ENCODE assay signal across 13 cellular contexts in the genomic region with DNA sequence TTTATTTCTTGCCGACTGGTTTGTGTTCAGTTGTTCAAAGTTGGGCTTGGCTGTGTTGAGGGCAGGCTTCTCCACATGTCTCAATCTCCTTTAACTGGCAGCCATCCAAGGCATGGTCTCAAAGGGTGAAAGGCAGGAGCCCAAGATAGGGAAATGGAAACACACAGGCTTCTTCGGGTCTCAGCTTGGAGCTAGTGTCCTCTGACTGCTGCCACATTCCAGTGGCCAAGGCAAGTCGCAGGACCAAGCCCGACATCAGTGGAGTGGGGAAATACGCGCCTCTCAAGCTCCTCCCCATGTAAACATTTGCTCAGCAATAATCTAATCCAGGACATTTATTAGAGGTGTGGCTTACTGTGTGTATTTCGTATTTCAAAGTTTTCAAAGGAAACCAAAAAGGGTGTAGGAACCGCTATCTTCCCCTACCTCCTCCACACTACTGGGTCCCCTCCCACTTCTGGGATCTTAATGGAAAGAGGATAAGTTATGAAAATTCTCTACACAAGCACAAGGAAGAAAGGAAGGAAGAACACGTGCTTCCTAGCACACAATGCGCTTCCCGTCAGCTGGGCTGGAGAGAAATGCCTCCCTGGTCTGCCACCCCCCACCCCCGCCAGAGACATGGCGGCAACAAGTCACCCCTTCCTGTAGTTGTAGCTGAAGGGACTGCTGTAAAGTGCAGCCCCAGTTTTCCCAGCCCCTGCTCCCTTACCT.
DNase-seq lines count a peak whose midpoint lies in the region; ATAC-seq and TF ChIP-seq lines count a peak whose summit lies in the region.
"Had no signal": no experiment of that assay in that cellular context is flagged by ENCODE, and none has a peak within 500 bp of the region (broad histone marks: within the 10 kb centered on the region; RNA-seq: fewer than 3 reads in every experiment).

No MANE protein-coding gene starts in this region.

- H3K9me3 ChIP-seq in gastroesophageal sphincter, result peaks cover 0 to 6% (median 0%) of the 10 kb centered on the region in 3 donors
- no peaks in the 10 kb centered on the region for H3K9me3 ChIP-seq in WERI-Rb-1 (ENCODE audit: severe bottlenecking)
- no peaks in the 10 kb centered on the region for H3K9me3 ChIP-seq in HAP-1

- peak overlapping the region in 3 of 4 donors; percentile 8 to 52 (median 10) for H3K27ac ChIP-seq in gastroesophageal sphincter
- no peak overlapping the region for H3K27ac ChIP-seq in WERI-Rb-1

- no peak for TF ChIP-seq CTCF in gastroesophageal sphincter (IDR thresholded peaks at IDR 0.05)
- no peak for TF ChIP-seq CTCF in WERI-Rb-1 (IDR thresholded peaks at IDR 0.05; ENCODE audit: low read depth, low read length)

- TF ChIP-seq EP300 in gastroesophageal sphincter (IDR thresholded peaks at IDR 0.05), result no peak

- DNase-seq in EH (ENCODE audit: low read depth), result peak; percentile 27
- DNase-seq in NCI-H774 (lab: John Stamatoyannopoulos, UW), result peak; percentile 70
- DNase-seq in sciatic nerve (ENCODE audit: low spot score), result no peak
- no peak for DNase-seq in WERI-Rb-1
- no peak for DNase-seq in cortex of kidney (lab: John Stamatoyannopoulos, UW)
- no peak for DNase-seq in HAP-1 (ENCODE audit: low spot score in 2 of 2)
- DNase-seq: activated CD4-positive, CD25-positive, alpha-beta regulatory T cell treated with anti-CD3 and anti-CD28 coated beads, Interleukin-2, amount 50 U/mL, for 72 hours; foreskin melanocyte; NCI-H187 treated with DMSO at 0.1 percent for 48 hours; SHP77 treated with DMSO at 0.1 percent for 48 hours; sigmoid colon had no signal

- H3K27me3 ChIP-seq in gastroesophageal sphincter (no peaks in the 10 kb centered on the region), WERI-Rb-1 (ENCODE audit: insufficient read depth, low read depth, severe bottlenecking) (no peaks in the 10 kb centered on the region), HAP-1 (ENCODE audit: low read depth) (peaks cover 8% of the 10 kb centered on the region; the same call in 1 of the 2 replicates)

- intact Hi-C loops in sciatic nerve (cut with DNase I), result no loop called here

- ATAC-seq in gastroesophageal sphincter, result peak; percentile 39
- peak; percentile 21 for ATAC-seq in sciatic nerve
- no peak for ATAC-seq in HG02798 (IDR thresholded peaks at IDR 0.05; ENCODE audit: poor library complexity, unreplicated experiment)

- H3K36me3 ChIP-seq in gastroesophageal sphincter (no peaks in the 10 kb centered on the region), WERI-Rb-1 (no peaks in the 10 kb centered on the region), HAP-1 (replicated peaks) (no peaks in the 10 kb centered on the region)
- H3K36me3 ChIP-seq: sigmoid colon had no signal

- TF ChIP-seq POLR2A in gastroesophageal sphincter (IDR thresholded peaks at IDR 0.05), result no peak

- H3K4me1 ChIP-seq in gastroesophageal sphincter, result peaks cover 0 to 37% (median 18%) of the 10 kb centered on the region in 3 donors
- H3K4me1 ChIP-seq in HAP-1, result peaks cover 3% of the 10 kb centered on the region; the same call in 1 of the 2 replicates

- no peak overlapping the region for H3K4me3 ChIP-seq in gastroesophageal sphincter
- no peak overlapping the region for H3K4me3 ChIP-seq in WERI-Rb-1 (ENCODE audit: low read depth, low read length)
- no peak overlapping the region for H3K4me3 ChIP-seq in HAP-1
- H3K4me3 ChIP-seq: sigmoid colon had no signal

- in situ Hi-C loops in HAP-1 (cut with MboI; ENCODE audit: low sequenced_read_pairs), result no loop called here

- 60 to 68% methylated on average over 6 to 8 of the region's 13 CpGs for whole genome bisulfite sequencing in gastroesophageal sphincter (ENCODE audit: low coverage in 1 of 2), 2 donors

Comparison
In these comparisons a context has a peak if more than half of its experiments do, and no peak if none do; other contexts are left out.
1. DNase-seq: peak in EH (single experiment) and NCI-H774 (single experiment); none in sciatic nerve (single experiment), WERI-Rb-1 (single experiment), cortex of kidney (single experiment) and HAP-1 (0 of 2).